9 cellular contexts compared by ENCODE assay signal in the genomic region with DNA sequence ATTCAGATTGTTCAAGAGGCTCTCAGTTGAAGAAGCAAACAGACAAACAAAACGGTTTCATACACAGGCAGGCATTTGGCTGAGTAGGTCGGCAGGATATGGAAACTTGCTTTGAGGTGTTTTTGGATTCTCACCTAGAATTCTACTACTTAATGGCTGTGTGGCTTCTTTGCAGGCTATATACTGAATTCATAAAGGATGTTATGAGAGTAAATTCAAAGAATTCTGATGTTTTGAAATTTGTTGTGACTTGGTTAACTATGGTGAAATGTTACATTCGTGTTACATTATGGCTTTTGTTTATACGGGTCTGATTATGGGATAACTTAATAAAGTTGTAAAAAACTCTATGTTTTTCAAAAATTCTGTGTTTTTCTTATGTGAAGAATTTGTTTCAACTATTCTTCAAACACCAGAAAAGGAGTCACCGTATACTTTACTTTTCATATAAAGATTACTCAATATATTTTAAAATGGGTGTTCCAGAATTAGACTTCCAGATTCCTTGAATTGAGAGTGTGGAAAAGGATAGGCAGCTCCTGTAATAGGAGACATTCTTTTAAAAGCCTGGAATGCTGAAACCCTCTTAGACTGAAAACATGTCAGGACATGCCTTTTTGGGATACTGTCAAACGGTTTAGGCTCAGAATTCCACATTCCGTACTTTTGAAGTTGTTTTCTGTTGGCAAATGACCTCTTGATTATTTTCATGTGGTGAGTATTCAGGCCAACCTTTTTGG. TPM values are rescaled to one million over a fixed set of nuclear protein-coding genes. Genes with fewer than 3 reads are reported as not detected.
A peak's percentile ranks its signal among the peaks of the same experiment; 100 is the strongest.
DNase-seq lines count a peak whose midpoint lies in the region; ATAC-seq and TF ChIP-seq lines count a peak whose summit lies in the region.
"Had no signal": no experiment of that assay in that cellular context is flagged by ENCODE, and none has a peak within 500 bp of the region (broad histone marks: within the 10 kb centered on the region; RNA-seq: fewer than 3 reads in every experiment).

No MANE protein-coding gene starts in this region.

- POLR2A ChIA-PET in activated CD4-positive, alpha-beta T cell treated with anti-CD3 and anti-CD28 coated beads, Interleukin-2, amount 10 ng/mL, durations not matched to agents 7 days and 5 days (lab: Charles Lee): no interaction called here

- H4K20me1 ChIP-seq in H9 (ENCODE audit: control insufficient read depth, insufficient read depth, insufficient read length): no peaks in the 10 kb centered on the region

- H2BK15ac ChIP-seq in H9 (ENCODE audit: low read depth, low read length): no peak overlapping the region

- no peak overlapping the region for H4K91ac ChIP-seq in H9 (ENCODE audit: insufficient read length, low read depth, low read length)

- CTCF ChIA-PET in activated CD4-positive, alpha-beta T cell treated with anti-CD3 and anti-CD28 coated beads, Interleukin-2, amount 10 ng/mL, durations not matched to agents 7 days and 5 days (lab: Charles Lee): interaction anchor here (1.5 to 1.9 kb wide), 2 partner anchors 20 to 26 kb away, joined by 3 to 5 read pairs; no protein-coding TSS in a partner anchor

- H3K4me1 ChIP-seq in H9 (ENCODE audit: insufficient read depth, low read length): peaks cover 4% of the 10 kb centered on the region; the same call in 1 of the 2 replicates
- peaks cover 49% of the 10 kb centered on the region for H3K4me1 ChIP-seq in foreskin keratinocyte
- H3K4me1 ChIP-seq in skeletal muscle tissue (ENCODE audit: control insufficient read depth in 3 of 3, insufficient read depth in 3 of 3, low read length in 3 of 3): peaks cover 41 to 44% (median 42%) of the 10 kb centered on the region in 3 donors

- no peak overlapping the region for H4K5ac ChIP-seq in H9 (ENCODE audit: insufficient read length, low read depth, low read length)

- H3T11ph ChIP-seq in H9 (ENCODE audit: low read length): no peak overlapping the region

- H3K36me3 Mint-ChIP-seq in H9 (ENCODE audit: insufficient read depth in 1 of 3, low read depth in 3 of 3): no peaks in the 10 kb centered on the region
- no peaks in the 10 kb centered on the region for H3K36me3 Mint-ChIP-seq in activated CD4-positive, alpha-beta T cell treated with anti-CD3 and anti-CD28 coated beads, Interleukin-2, amount 10 ng/mL, durations not matched to agents 7 days and 5 days (ENCODE audit: low read depth)
- H3K36me3 Mint-ChIP-seq: activated naive CD4-positive, alpha-beta T cell treated with anti-CD3 and anti-CD28 coated beads, Interleukin-2, amount 50 U/mL, for 72 hours had no signal

- H3K9ac ChIP-seq in H9 (ENCODE audit: extremely low read depth, insufficient read length, low read length) (no peak overlapping the region), skeletal muscle tissue (ENCODE audit: low read depth in 1 of 3, low read length in 3 of 3) (peak overlapping the region in 2 of 3 donors; percentile 40 to 59)

- H3K4me2 ChIP-seq in H9 (ENCODE audit: insufficient read depth, insufficient read length, low read length): no peak overlapping the region

- no peak overlapping the region for H3K4ac ChIP-seq in H9 (ENCODE audit: low read depth, low read length)

- H3K27ac Mint-ChIP-seq in H9: peak overlapping the region in 2 of 3 experiments; percentile 71 to 94; a peak in 3 of 7 replicates
- H3K27ac Mint-ChIP-seq in activated CD4-positive, alpha-beta T cell treated with anti-CD3 and anti-CD28 coated beads, Interleukin-2, amount 10 ng/mL, durations not matched to agents 7 days and 5 days: no peak overlapping the region
- H3K27ac Mint-ChIP-seq: activated naive CD4-positive, alpha-beta T cell treated with anti-CD3 and anti-CD28 coated beads, Interleukin-2, amount 50 U/mL, for 72 hours had no signal

- H3K79me2 ChIP-seq in H9 (ENCODE audit: insufficient read depth, low read length): no peaks in the 10 kb centered on the region

- no peak overlapping the region for H3K4me3 Mint-ChIP-seq in H9
- no peak overlapping the region for H3K4me3 Mint-ChIP-seq in activated CD4-positive, alpha-beta T cell treated with anti-CD3 and anti-CD28 coated beads, Interleukin-2, amount 10 ng/mL, durations not matched to agents 7 days and 5 days

- H3K36me3 ChIP-seq in skeletal muscle tissue (ENCODE audit: control insufficient read depth in 3 of 3, insufficient read depth in 3 of 3, low read length in 3 of 3): no peaks in the 10 kb centered on the region

- no peaks in the 10 kb centered on the region for H3K79me1 ChIP-seq in H9 (ENCODE audit: insufficient read depth, low read depth, low read length, poor library complexity, severe bottlenecking)

- H3K4me1 Mint-ChIP-seq in H9: peaks cover 26 to 37% of the 10 kb centered on the region in 2 experiments
- peaks cover 24% of the 10 kb centered on the region for H3K4me1 Mint-ChIP-seq in activated CD4-positive, alpha-beta T cell treated with anti-CD3 and anti-CD28 coated beads, Interleukin-2, amount 10 ng/mL, durations not matched to agents 7 days and 5 days

- H2BK12ac ChIP-seq in H9 (ENCODE audit: insufficient read length, low read depth, low read length): no peak overlapping the region

- H2BK120ac ChIP-seq in H9 (ENCODE audit: low read depth, low read length, poor library complexity, severe bottlenecking): no peak overlapping the region

- H3K23ac ChIP-seq in H9 (ENCODE audit: insufficient read length, low read depth, low read length): no peak overlapping the region

- TF ChIP-seq CTCF in H9 (conservative IDR thresholded peaks at IDR 0.05) (no peak), foreskin keratinocyte (conservative IDR thresholded peaks at IDR 0.05) (no peak)

- H3K56ac ChIP-seq in H9 (ENCODE audit: insufficient read length, low read depth, low read length): no peak overlapping the region

- no CpG with 5 or more reads among the region's 7 CpGs for WGBS in H9 (ENCODE audit: extremely low coverage, insufficient read length, low lambda C conversion rate)

- no peak overlapping the region for H3K4me3 ChIP-seq in skeletal muscle tissue (ENCODE audit: low read length in 3 of 3)

- H2AK5ac ChIP-seq in H9 (ENCODE audit: insufficient read length, low read length): no peak overlapping the region

- H3K14ac ChIP-seq in H9 (ENCODE audit: insufficient read depth, low read length): peak overlapping the region; percentile 31; the same call in 1 of the 2 replicates

- H3K9me3 ChIP-seq in H9 (ENCODE audit: control insufficient read depth, low read depth, low read length) (no peaks in the 10 kb centered on the region), skeletal muscle tissue (ENCODE audit: control insufficient read depth in 3 of 3, low read length in 3 of 3) (no peaks in the 10 kb centered on the region)

- H2BK20ac ChIP-seq in H9 (ENCODE audit: low read depth, low read length, poor library complexity, severe bottlenecking): no peak overlapping the region

- H2AFZ ChIP-seq in H9 (ENCODE audit: low read length): no peak overlapping the region

- no peak overlapping the region for H3K18ac ChIP-seq in H9 (ENCODE audit: insufficient read length, low read depth, low read length)

- H3K9me3 Mint-ChIP-seq in H9: no peaks in the 10 kb centered on the region; a peak in 1 of 5 replicates
- H3K9me3 Mint-ChIP-seq in activated CD4-positive, alpha-beta T cell treated with anti-CD3 and anti-CD28 coated beads, Interleukin-2, amount 10 ng/mL, durations not matched to agents 7 days and 5 days: no peaks in the 10 kb centered on the region
- H3K9me3 Mint-ChIP-seq: activated naive CD4-positive, alpha-beta T cell treated with anti-CD3 and anti-CD28 coated beads, Interleukin-2, amount 50 U/mL, for 72 hours had no signal

- H2BK5ac ChIP-seq in H9 (ENCODE audit: insufficient read length, low read length): no peak overlapping the region

- no peak overlapping the region for H3K27ac ChIP-seq in H9 (ENCODE audit: insufficient read length, low read depth, low read length)
- peak overlapping the region; percentile 89 for H3K27ac ChIP-seq in foreskin keratinocyte
- peak overlapping the region; percentile 68 for H3K27ac ChIP-seq in skeletal muscle tissue (ENCODE audit: low read depth, low read length)

- no peak for DNase-seq in H9
- DNase-seq in RPMI7951 (ENCODE audit: low read depth): peak; percentile 50
- peak; percentile 64 to 88 for DNase-seq in foreskin keratinocyte
- no peak for DNase-seq in RKO (ENCODE audit: low spot score)
- DNase-seq in activated CD4-positive, alpha-beta T cell treated with anti-CD3 and anti-CD28 coated beads, Interleukin-2, amount 10 ng/mL, durations not matched to agents 7 days and 5 days: no peak
- DNase-seq: left cardiac atrium had no signal

- ATAC-seq in foreskin keratinocyte (peak; percentile 46), GM18517 (IDR thresholded peaks at IDR 0.05; ENCODE audit: unreplicated experiment) (no peak)
- ATAC-seq: activated naive CD4-positive, alpha-beta T cell treated with anti-CD3 and anti-CD28 coated beads, Interleukin-2, amount 50 U/mL, for 72 hours had no signal

- H3K27me3 Mint-ChIP-seq in H9 (ENCODE audit: low read depth): no peaks in the 10 kb centered on the region
- no peaks in the 10 kb centered on the region for H3K27me3 Mint-ChIP-seq in activated CD4-positive, alpha-beta T cell treated with anti-CD3 and anti-CD28 coated beads, Interleukin-2, amount 10 ng/mL, durations not matched to agents 7 days and 5 days

- H3K23me2 ChIP-seq in H9 (ENCODE audit: insufficient read length, low read depth, low read length, poor library complexity, severe bottlenecking): no peaks in the 10 kb centered on the region

- H3K27me3 ChIP-seq in H9 (ENCODE audit: insufficient read depth, low read length) (no peaks in the 10 kb centered on the region), foreskin keratinocyte (no peaks in the 10 kb centered on the region), skeletal muscle tissue (ENCODE audit: control insufficient read depth in 3 of 3, insufficient read depth in 3 of 3, low read length in 3 of 3) (no peaks in the 10 kb centered on the region)

- no peak overlapping the region for H4K8ac ChIP-seq in H9 (replicated peaks; ENCODE audit: insufficient read length, low read depth, low read length)

RNA-seq across cellular contexts. Expression of a gene that starts 8.2 kb away (rescaled TPM):
- total RNA-seq in H9 (2021) (80.2 and 80.3 TPM in 2 replicates), foreskin keratinocyte (103 and 108 TPM in 2 replicates), skeletal muscle tissue (83.0 TPM)
- 41.6 and 47.7 TPM in 2 replicates for total RNA-seq in RPMI7951 (2014; rRNA removed; shearing (Covaris generic))
- polyA plus RNA-seq in foreskin keratinocyte: 42.9 and 52.8 TPM in 2 replicates
- 10 to 100 TPM; 83.0 to 95.0 TPM for total RNA-seq in activated CD4-positive, alpha-beta T cell treated with anti-CD3 and anti-CD28 coated beads, Interleukin-2, amount 10 ng/mL, durations not matched to agents 7 days and 5 days

Comparison
In these comparisons a context has a peak if more than half of its experiments do, and no peak if none do; other contexts are left out.
1. DNase-seq: peak in RPMI7951 (single experiment) and foreskin keratinocyte (2 of 2); none in H9 (single experiment), RKO (single experiment) and activated CD4-positive, alpha-beta T cell treated with anti-CD3 and anti-CD28 coated beads, Interleukin-2, amount 10 ng/mL, durations not matched to agents 7 days and 5 days (single experiment).